Comparison of ENCODE assay signal across 26 cellular contexts in the genomic region with DNA sequence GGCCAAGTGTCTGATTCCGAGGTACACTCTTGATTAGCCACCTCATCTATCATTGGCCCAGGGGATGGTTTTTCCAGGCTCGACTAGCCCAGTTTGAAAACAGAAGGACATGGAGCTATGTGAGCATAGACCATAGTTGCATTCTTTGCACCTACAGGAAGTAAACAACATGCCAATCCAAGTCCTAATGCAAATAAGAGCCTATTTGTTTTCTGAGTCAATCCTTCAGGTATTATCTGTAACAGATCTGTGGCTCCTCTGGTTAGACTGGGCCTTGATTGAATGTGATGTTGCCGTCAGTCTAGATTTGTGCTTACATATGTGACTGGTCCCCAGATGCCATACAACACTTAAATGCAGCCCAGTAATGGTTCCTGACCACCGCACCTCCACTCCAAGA. TPM values are rescaled to one million over a fixed set of nuclear protein-coding genes. Genes with fewer than 3 reads are reported as not detected.
DNase-seq lines count a peak whose midpoint lies in the region; ATAC-seq and TF ChIP-seq lines count a peak whose summit lies in the region.
"Had no signal": no experiment of that assay in that cellular context is flagged by ENCODE, and none has a peak within 500 bp of the region (broad histone marks: within the 10 kb centered on the region; RNA-seq: fewer than 3 reads in every experiment).

No MANE protein-coding gene starts in this region.

- H3K4me1 Mint-ChIP-seq in endodermal cell = peaks cover 36% of the 10 kb centered on the region

- H3K4me3 Mint-ChIP-seq in endodermal cell = no peak overlapping the region
- H3K4me3 Mint-ChIP-seq: activated CD4-positive, alpha-beta T cell treated with anti-CD3 and anti-CD28 coated beads for 36 hours; activated naive CD8-positive, alpha-beta T cell treated with anti-CD3 and anti-CD28 coated beads for 36 hours had no signal

- in situ Hi-C loops in T47D (cut with HindIII; ENCODE audit: low pct_unique_long_range_greater_than_20kb, low sequenced_read_pairs) (no loop called here), mammary epithelial cell (cut with MboI; ENCODE audit: low sequenced_read_pairs in 2 of 2) (no loop called here)

- CTCF ChIA-PET in mammary epithelial cell (lab: Charles Lee; ENCODE audit: low non-redundant PET) = no interaction called here
- CTCF ChIA-PET in PC-3 (lab: Charles Lee) = interaction anchor here (0.6 to 1.5 kb wide), 3 partner anchors 25 to 148 kb away, joined by 3 to 5 read pairs (median 4); no protein-coding TSS in a partner anchor

- H3K9ac ChIP-seq in mammary epithelial cell (ENCODE audit: insufficient read depth, low read length) (no peak overlapping the region), PC-3 (ENCODE audit: low read length) (no peak overlapping the region), endodermal cell (ENCODE audit: extremely low read depth, low read length, poor library complexity, severe bottlenecking) (no peak overlapping the region)

- H3K4me3 ChIP-seq in mammary epithelial cell (replicated peaks in 1 of 3; ENCODE audit: insufficient read depth in 1 of 3, low read depth in 2 of 3, low read length in 3 of 3) (no peak overlapping the region), PC-3 (ENCODE audit: low read length) (no peak overlapping the region), endodermal cell (ENCODE audit: low read length) (no peak overlapping the region)
- H3K4me3 ChIP-seq: GM12878, ovary, smooth muscle cell, tibial artery had no signal

- ATAC-seq in PC-3 = peak; percentile 97
- ATAC-seq: activated CD4-positive, alpha-beta T cell treated with anti-CD3 and anti-CD28 coated beads for 36 hours; GM12878 had no signal

- H3F3A ChIP-seq in PC-3 (ENCODE audit: low read length, unreplicated experiment) = no peaks in the 10 kb centered on the region

- no peak overlapping the region for H2AFZ ChIP-seq in mammary epithelial cell (ENCODE audit: low read depth, low read length)
- no peak overlapping the region for H2AFZ ChIP-seq in PC-3 (ENCODE audit: low read length)

- POLR2A ChIA-PET in PC-3 (lab: Charles Lee; ENCODE audit: unreplicated experiment) = interaction anchor here (0.7 to 1.0 kb wide), 2 partner anchors 13 to 31 kb away, joined by 4 to 5 read pairs; no protein-coding TSS in a partner anchor

- H3K9me3 ChIP-seq in mammary epithelial cell (replicated peaks; ENCODE audit: insufficient read depth, low read length) (no peaks in the 10 kb centered on the region), PC-3 (ENCODE audit: low read length) (no peaks in the 10 kb centered on the region), endodermal cell (ENCODE audit: control insufficient read depth, low read length) (no peaks in the 10 kb centered on the region)
- H3K9me3 ChIP-seq: ovary, tibial artery had no signal

- H3K36me3 Mint-ChIP-seq in endodermal cell (ENCODE audit: low read depth) = no peaks in the 10 kb centered on the region
- H3K36me3 Mint-ChIP-seq: activated naive CD8-positive, alpha-beta T cell treated with anti-CD3 and anti-CD28 coated beads for 36 hours had no signal

- H3K27ac Mint-ChIP-seq in endodermal cell = peak overlapping the region; percentile 46
- H3K27ac Mint-ChIP-seq: activated CD4-positive, alpha-beta T cell treated with anti-CD3 and anti-CD28 coated beads for 36 hours; activated naive CD8-positive, alpha-beta T cell treated with anti-CD3 and anti-CD28 coated beads for 36 hours had no signal

- no peaks in the 10 kb centered on the region for H3K27me3 Mint-ChIP-seq in endodermal cell (ENCODE audit: insufficient read depth)

- no peaks in the 10 kb centered on the region for H3K9me2 ChIP-seq in PC-3 (replicated peaks; ENCODE audit: low read length)

- peaks cover 8% of the 10 kb centered on the region for H3K4me1 ChIP-seq in mammary epithelial cell (ENCODE audit: insufficient read depth, low read length)
- peaks cover 29% of the 10 kb centered on the region for H3K4me1 ChIP-seq in PC-3 (ENCODE audit: insufficient read depth, low read length)
- no peaks in the 10 kb centered on the region for H3K4me1 ChIP-seq in endodermal cell (ENCODE audit: control insufficient read depth, insufficient read depth, low read length)

- no peak for TF ChIP-seq CTCF in mammary epithelial cell (conservative IDR thresholded peaks at IDR 0.05 in 1 of 2, IDR thresholded peaks at IDR 0.05 in 1 of 2; ENCODE audit: extremely low read depth in 1 of 2, insufficient read depth in 1 of 2, low read depth in 1 of 2, low read length in 2 of 2)
- no peak for TF ChIP-seq CTCF in PC-3 (conservative IDR thresholded peaks at IDR 0.05; ENCODE audit: low read depth, low read length)
- TF ChIP-seq CTCF in endodermal cell (conservative IDR thresholded peaks at IDR 0.05) = no peak

- no peaks in the 10 kb centered on the region for H3K79me2 ChIP-seq in mammary epithelial cell (ENCODE audit: insufficient read depth, low read length)
- no peaks in the 10 kb centered on the region for H3K79me2 ChIP-seq in PC-3 (ENCODE audit: low read length)

- H3K4me2 ChIP-seq in mammary epithelial cell (ENCODE audit: insufficient read depth, low read depth, low read length) (no peak overlapping the region), PC-3 (ENCODE audit: low read length) (peak overlapping the region; percentile 40; the same call in 1 of the 2 replicates)
- H3K4me2 ChIP-seq: smooth muscle cell had no signal

- BruUV-seq in mammary epithelial cell (replicated peaks; lab: Mats Ljungman, UMichigan) (no TSS peak), PC-3 (replicated peaks; lab: Mats Ljungman, UMichigan) (no TSS peak)

- no peaks in the 10 kb centered on the region for H3K27me3 ChIP-seq in mammary epithelial cell (ENCODE audit: insufficient read depth, low read length)
- H3K27me3 ChIP-seq in PC-3 (ENCODE audit: low read length) = no peaks in the 10 kb centered on the region
- H3K27me3 ChIP-seq in endodermal cell (ENCODE audit: control insufficient read depth, insufficient read depth, low read length, poor library complexity, severe bottlenecking) = no peaks in the 10 kb centered on the region
- H3K27me3 ChIP-seq: ovary, tibial artery had no signal

- DNase-seq in T47D (ENCODE audit: low read depth in 1 of 2, low spot score in 1 of 2) (peak; percentile 58 to 92), mammary epithelial cell (no peak), PC-3 (peak; percentile 85), endodermal cell (no peak), cortex of kidney (lab: John Stamatoyannopoulos, UW) (no peak), NCI-H524 (lab: John Stamatoyannopoulos, UW) (no peak), amniotic stem cell (lab: John Stamatoyannopoulos, UW) (no peak)
- DNase-seq: activated CD4-positive, alpha-beta T cell treated with anti-CD3 and anti-CD28 coated beads for 36 hours; activated effector memory CD4-positive, alpha-beta T cell treated with anti-CD3 and anti-CD28 coated beads, Interleukin-2, amount 50 U/mL, for 16 hours; activated naive CD8-positive, alpha-beta T cell treated with anti-CD3 and anti-CD28 coated beads for 36 hours; activated T-cell treated with anti-CD3 and anti-CD28 coated beads, Interleukin-2, amount 50 U/mL, for 1 hour; C1 segment of cervical spinal cord; Calu3; central memory CD4-positive, alpha-beta T cell; dermis blood vessel endothelial cell; NCI-H1105; NCI-H2081 treated with DMSO at 0.1 percent for 48 hours; NCI-H345; ovary; SHP77 treated with DMSO at 0.1 percent for 48 hours; stimulated activated CD4-positive, alpha-beta T cell treated with anti-CD3 and anti-CD28 coated beads, Interleukin-1b, Interleukin-23, amount 100 ng/mL, for 48 hours; tibial artery had no signal

- H4K20me1 ChIP-seq in mammary epithelial cell (ENCODE audit: insufficient read depth, low read length) (no peaks in the 10 kb centered on the region), PC-3 (ENCODE audit: low read length) (no peaks in the 10 kb centered on the region)

- 92% methylated on average over 4 of the region's 4 CpGs for WGBS in mammary epithelial cell (ENCODE audit: low coverage, missing lambda C conversion rate)
- WGBS in endodermal cell (ENCODE audit: insufficient coverage in 1 of 2, insufficient read length in 1 of 2), 2 experiments = 88 to 93% methylated on average over 3 to 4 of the region's 4 CpGs

- no peaks in the 10 kb centered on the region for H3K9me3 Mint-ChIP-seq in endodermal cell
- H3K9me3 Mint-ChIP-seq: activated naive CD8-positive, alpha-beta T cell treated with anti-CD3 and anti-CD28 coated beads for 36 hours had no signal

- dilution Hi-C loops in mammary epithelial cell (cut with HindIII; ENCODE audit: low sequenced_read_pairs) = no loop called here

- intact Hi-C loops in mammary epithelial cell (cut with micrococcal nuclease) (no loop called here), PC-3 (cut with micrococcal nuclease) (loop anchor here (1.0 to 10.0 kb wide), 2 partner anchors 20 to 144 kb away; no protein-coding TSS in a partner anchor)

- no peaks in the 10 kb centered on the region for H3K36me3 ChIP-seq in mammary epithelial cell (ENCODE audit: insufficient read depth, low read length)
- H3K36me3 ChIP-seq in PC-3 (ENCODE audit: low read depth, low read length) = no peaks in the 10 kb centered on the region
- no peaks in the 10 kb centered on the region for H3K36me3 ChIP-seq in endodermal cell (ENCODE audit: control insufficient read depth, insufficient read depth, low read length)
- H3K36me3 ChIP-seq: ovary, tibial artery had no signal

- H3K27ac ChIP-seq in mammary epithelial cell (ENCODE audit: insufficient read depth, low read depth, low read length) (no peak overlapping the region), PC-3 (ENCODE audit: low read length) (peak overlapping the region; percentile 46), endodermal cell (ENCODE audit: low read depth, low read length) (no peak overlapping the region)
- H3K27ac ChIP-seq: ovary, tibial artery had no signal

RNA-seq across cellular contexts. Expression of gene ARHGAP26, which starts 29.7 kb away (rescaled TPM):
- total RNA-seq in mammary epithelial cell (10 to 100 TPM; 23.8 to 34.0 TPM), PC-3 (2014; rRNA removed) (6.2 and 11.7 TPM in 2 replicates), endodermal cell (10 to 100 TPM; 49.2 to 60.5 TPM)
- 3.7 TPM for polyA plus RNA-seq in mammary epithelial cell
- polyA minus RNA-seq in mammary epithelial cell = 5.2 TPM
- 8.2 TPM for polyA plus RNA-seq in endodermal cell (2013, experiment 1 of 2)
- polyA plus RNA-seq in endodermal cell (2013, experiment 2 of 2) = 7.3 TPM

RNA-seq across cellular contexts. Expression of gene FGF1, which starts 54.6 kb away (rescaled TPM):
- 10 to 100 TPM in 1 of 2 donors, 1 to 10 TPM in 1; 7.9 to 22.5 TPM for total RNA-seq in mammary epithelial cell
- polyA plus RNA-seq in mammary epithelial cell = 5.0 TPM
- polyA minus RNA-seq in mammary epithelial cell = 8.9 TPM
- total RNA-seq in PC-3 (2014; rRNA removed) = 1.5 and 9.7 TPM in 2 replicates
- total RNA-seq in endodermal cell = under 1 TPM in 1 of 2 donors, not detected in 1; 0.77 TPM
- polyA plus RNA-seq in endodermal cell (2013, experiment 1 of 2) = 0.28 TPM
- polyA plus RNA-seq in endodermal cell (2013, experiment 2 of 2) = 0.54 TPM
- total RNA-seq: activated CD4-positive, alpha-beta T cell treated with anti-CD3 and anti-CD28 coated beads for 36 hours; activated naive CD8-positive, alpha-beta T cell treated with anti-CD3 and anti-CD28 coated beads for 36 hours; Calu3; GM12878; T-helper 1 cell treated with Interleukin-12 subunit alpha and Interleukin-12 subunit beta and Interleukin-4 antibody, amounts not matched to agents 30 ng/mL and 1 ng/mL, for 36 hours had no signal
- polyA plus RNA-seq: GM12878, neural cell had no signal

Comparison
In these comparisons a context has a peak if more than half of its experiments do, and no peak if none do; other contexts are left out.
1. DNase-seq: peak in T47D (2 of 2) and PC-3 (single experiment); none in mammary epithelial cell (single experiment), endodermal cell (single experiment), cortex of kidney (single experiment), NCI-H524 (0 of 2) and amniotic stem cell (single experiment).